1 cellular context compared by ENCODE assay signal in the genomic region with DNA sequence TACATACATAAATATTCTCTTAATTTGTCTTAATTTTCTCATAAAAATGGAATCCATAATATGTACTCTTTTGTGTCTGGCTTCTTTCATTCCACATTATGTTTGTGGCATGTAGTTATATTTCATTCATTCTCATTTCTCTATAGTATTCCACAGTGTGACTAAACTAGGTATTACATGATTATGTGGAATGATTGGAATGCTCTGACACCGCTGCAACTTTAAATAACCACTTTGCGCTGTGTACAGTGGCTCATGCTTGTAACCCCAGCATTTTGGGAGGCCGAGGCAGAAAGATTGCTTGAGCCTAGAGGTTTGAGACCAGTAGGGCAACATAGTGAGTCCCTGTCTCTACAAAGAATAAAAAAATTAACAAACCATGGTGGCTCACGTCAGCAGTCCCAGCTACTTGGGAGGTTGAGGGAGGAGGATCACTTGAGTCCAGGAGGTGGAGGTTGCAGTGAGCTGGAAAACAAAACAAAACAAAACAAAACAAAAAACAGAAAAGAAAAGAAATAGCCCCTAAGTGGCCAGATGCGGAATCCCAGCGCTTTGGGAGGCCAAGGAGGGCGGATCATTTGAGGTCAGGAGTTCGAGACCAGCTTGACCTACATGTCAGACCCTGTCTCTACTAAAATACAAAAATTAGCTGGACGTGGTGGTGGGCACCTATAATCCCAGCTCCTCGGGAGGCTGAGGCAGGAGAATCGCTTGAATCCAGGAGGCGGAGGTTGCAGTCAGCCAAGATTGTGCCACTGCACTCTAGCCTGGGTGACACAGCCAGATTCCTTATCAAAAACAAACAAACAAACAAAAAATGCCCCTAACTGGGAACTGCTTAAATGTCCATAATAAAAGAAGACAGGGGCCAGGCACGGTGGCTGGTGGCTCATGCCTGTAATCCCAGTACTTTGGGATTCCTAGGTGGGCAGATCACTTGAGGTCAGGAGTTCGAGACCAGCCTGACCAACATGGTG.
A peak's percentile ranks its signal among the peaks of the same experiment; 100 is the strongest.
TF ChIP-seq lines count a peak whose summit lies in the region.

No MANE protein-coding gene starts in this region.

TF ChIP-seq in A549, 52 proteins besides CTCF, POLR2A, EP300 and RAD21:
- peak in 1 of 2 experiments; percentile 54; a peak in 1 of 4 replicates for TF ChIP-seq CEBPB (IDR thresholded peaks at IDR 0.05)
- no peak for TF ChIP-seq USF2 (IDR thresholded peaks at IDR 0.05)
- no peak for TF ChIP-seq NR3C1 (IDR thresholded peaks at IDR 0.05)
- TF ChIP-seq CHD4 (IDR thresholded peaks at IDR 0.05; ENCODE audit: borderline replicate concordance) = no peak
- TF ChIP-seq, protein P1, sequence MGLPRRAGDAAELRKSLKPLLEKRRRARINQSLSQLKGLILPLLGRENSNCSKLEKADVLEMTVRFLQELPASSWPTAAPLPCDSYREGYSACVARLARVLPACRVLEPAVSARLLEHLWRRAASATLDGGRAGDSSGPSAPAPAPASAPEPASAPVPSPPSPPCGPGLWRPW (IDR thresholded peaks at IDR 0.05) = no peak
- 0 out of 2 replicates have a peak, but pooled peaks have one; percentile 26 for TF ChIP-seq MAX (IDR thresholded peaks at IDR 0.05)
- no peak for TF ChIP-seq MAFK (IDR thresholded peaks at IDR 0.05; ENCODE audit: partially characterized antibody)
- no peak for TF ChIP-seq EHF (CRISPR knock-in tag; IDR thresholded peaks at IDR 0.05)
- no peak for TF ChIP-seq RNF2 (IDR thresholded peaks at IDR 0.05; ENCODE audit: borderline replicate concordance, low read depth)
- TF ChIP-seq JUN (IDR thresholded peaks at IDR 0.05) = no peak
- peak; percentile 19; the same call in 1 of the 2 replicates for TF ChIP-seq FOSL2 (IDR thresholded peaks at IDR 0.05)
- TF ChIP-seq FOSL2 (CRISPR knock-in tag; IDR thresholded peaks at IDR 0.05) = peak; percentile 54
- TF ChIP-seq RARB (CRISPR knock-in tag; IDR thresholded peaks at IDR 0.05) = no peak
